14 cellular contexts compared by ENCODE assay signal in genomic region chr3:72439321-72440183, GRCh38. TPM values are rescaled to one million over a fixed set of nuclear protein-coding genes. Genes with fewer than 3 reads are reported as not detected.
DNase-seq lines count a peak whose midpoint lies in the region; ATAC-seq and TF ChIP-seq lines count a peak whose summit lies in the region.
"Had no signal": no experiment of that assay in that cellular context is flagged by ENCODE, and none has a peak within 500 bp of the region (broad histone marks: within the 10 kb centered on the region; RNA-seq: fewer than 3 reads in every experiment).

No MANE protein-coding gene starts in this region.

- 25% methylated on average over 5 of the region's 5 CpGs for WGBS in smooth muscle cell (ENCODE audit: low lambda C conversion rate)

- no peak for TF ChIP-seq CTCF in smooth muscle cell (IDR thresholded peaks at IDR 0.05; ENCODE audit: borderline replicate concordance, insufficient read depth, poor library complexity, severe bottlenecking)

- H3K79me2 ChIP-seq in smooth muscle cell (ENCODE audit: low read depth), result peaks cover 100% of the 10 kb centered on the region

- no peaks in the 10 kb centered on the region for H3K27me3 ChIP-seq in smooth muscle cell (ENCODE audit: low read depth)

- H3K27me3 Mint-ChIP-seq in activated CD4-positive, alpha-beta T cell treated with anti-CD3 and anti-CD28 coated beads, Interleukin-2, amount 10 ng/mL, durations not matched to agents 24 days and 14 days, result no peaks in the 10 kb centered on the region

- peaks cover 34% of the 10 kb centered on the region for H3K4me1 ChIP-seq in smooth muscle cell (ENCODE audit: low read depth)

- H4K20me1 ChIP-seq in smooth muscle cell (ENCODE audit: low read depth), result peaks cover 100% of the 10 kb centered on the region

- intact Hi-C loops in activated CD4-positive, alpha-beta T cell treated with anti-CD3 and anti-CD28 coated beads, Interleukin-2, amount 10 ng/mL, durations not matched to agents 24 days and 14 days (cut with micrococcal nuclease), result loop anchor here (5.0 to 10.0 kb wide), 3 partner anchors 32 to 175 kb away; no protein-coding TSS in a partner anchor

- peaks cover 75% of the 10 kb centered on the region for H3K4me1 Mint-ChIP-seq in activated CD4-positive, alpha-beta T cell treated with anti-CD3 and anti-CD28 coated beads, Interleukin-2, amount 10 ng/mL, durations not matched to agents 24 days and 14 days

- H2AFZ ChIP-seq in smooth muscle cell (ENCODE audit: low read depth), result no peak overlapping the region

- no peaks in the 10 kb centered on the region for H3K9me3 ChIP-seq in smooth muscle cell (replicated peaks; ENCODE audit: low read depth)

- peaks cover 81% of the 10 kb centered on the region for H3K36me3 Mint-ChIP-seq in activated CD4-positive, alpha-beta T cell treated with anti-CD3 and anti-CD28 coated beads, Interleukin-2, amount 10 ng/mL, durations not matched to agents 24 days and 14 days (ENCODE audit: low read depth)

- no peak overlapping the region for H3K27ac Mint-ChIP-seq in activated CD4-positive, alpha-beta T cell treated with anti-CD3 and anti-CD28 coated beads, Interleukin-2, amount 10 ng/mL, durations not matched to agents 24 days and 14 days

- H3K4me3 ChIP-seq in smooth muscle cell, result no peak overlapping the region

- no peak overlapping the region for H3K4me3 Mint-ChIP-seq in activated CD4-positive, alpha-beta T cell treated with anti-CD3 and anti-CD28 coated beads, Interleukin-2, amount 10 ng/mL, durations not matched to agents 24 days and 14 days

- peaks cover 9% of the 10 kb centered on the region for H3K9me3 Mint-ChIP-seq in activated CD4-positive, alpha-beta T cell treated with anti-CD3 and anti-CD28 coated beads, Interleukin-2, amount 10 ng/mL, durations not matched to agents 24 days and 14 days

- ATAC-seq in HG02588 (IDR thresholded peaks at IDR 0.05; ENCODE audit: unreplicated experiment) (peak; percentile 67), HG03442 (IDR thresholded peaks at IDR 0.05; ENCODE audit: unreplicated experiment) (peak; percentile 38)

- no peaks in the 10 kb centered on the region for H3K36me3 ChIP-seq in smooth muscle cell (ENCODE audit: low read depth)

- peak overlapping the region; percentile 21 for H3K4me2 ChIP-seq in smooth muscle cell

- peak overlapping the region; percentile 12 for H3K27ac ChIP-seq in smooth muscle cell (ENCODE audit: low read depth)
- H3K27ac ChIP-seq: WERI-Rb-1 had no signal

- H3K9ac ChIP-seq in smooth muscle cell (ENCODE audit: low read depth), result no peak overlapping the region

- DNase-seq in activated CD4-positive, alpha-beta T cell treated with anti-CD3 and anti-CD28 coated beads, Interleukin-2, amount 10 ng/mL, durations not matched to agents 24 days and 14 days, result peak; percentile 42
- DNase-seq in activated CD4-positive, alpha-beta T cell treated with anti-CD3 and anti-CD28 coated beads, Interleukin-2, amount 50 U/mL, for 1 hour, result no peak
- DNase-seq in smooth muscle cell (lab: John Stamatoyannopoulos, UW; ENCODE audit: unreplicated experiment) (no peak), GOT3 (lab: John Stamatoyannopoulos, UW) (no peak), NCI-H69 (lab: John Stamatoyannopoulos, UW) (no peak), NCI-H2227 (lab: John Stamatoyannopoulos, UW; ENCODE audit: unreplicated experiment) (no peak)
- DNase-seq: 8988T, activated gamma-delta T cell treated with Interleukin-2 at 50 U/mL for 16 hours, DMS79, head of caudate nucleus, NCI-H2081 treated with DMSO at 0.1 percent for 48 hours, WERI-Rb-1 had no signal

- H3F3A ChIP-seq in smooth muscle cell (ENCODE audit: low read depth), result peaks cover 5% of the 10 kb centered on the region

RNA-seq across cellular contexts. Expression of gene RYBP, which starts 6.9 kb away (rescaled TPM):
- total RNA-seq in activated CD4-positive, alpha-beta T cell treated with anti-CD3 and anti-CD28 coated beads, Interleukin-2, amount 10 ng/mL, durations not matched to agents 24 days and 14 days, result 61.0 and 62.0 TPM in 2 replicates
- 26.2 and 29.1 TPM in 2 replicates for total RNA-seq in smooth muscle cell
- polyA plus RNA-seq in smooth muscle cell, result 3.1 and 4.6 TPM in 2 replicates
